In the genomic region with DNA sequence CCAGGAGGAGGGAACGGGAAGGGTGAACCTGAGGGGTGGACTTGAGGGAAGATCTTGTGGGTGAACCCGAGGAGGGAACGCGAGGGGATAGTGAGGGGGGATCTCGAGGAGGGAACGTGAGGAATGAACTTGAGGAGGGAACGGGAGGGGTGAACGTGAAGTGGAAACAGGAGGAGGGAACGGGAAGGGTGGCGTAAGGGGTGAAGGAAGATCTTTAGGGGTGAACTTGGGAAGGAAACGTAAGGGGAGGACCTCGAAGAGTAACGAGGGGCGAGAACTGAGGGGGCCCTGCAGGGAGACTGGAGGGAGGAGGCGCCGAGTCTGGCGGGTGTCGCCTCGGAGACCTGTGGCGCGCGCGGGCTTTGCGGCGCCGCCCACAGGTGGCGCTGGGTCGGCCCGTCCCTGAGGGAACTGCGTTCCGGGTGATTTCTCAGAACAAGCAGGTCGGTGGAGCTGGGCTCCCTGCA, we compare ENCODE assay signal across 9 cellular contexts. TPM values are rescaled to one million over a fixed set of nuclear protein-coding genes. Genes with fewer than 3 reads are reported as not detected.
A peak's percentile ranks its signal among the peaks of the same experiment; 100 is the strongest.
DNase-seq lines count a peak whose midpoint lies in the region; ATAC-seq, FAIRE-seq and TF ChIP-seq lines count a peak whose summit lies in the region.
"Had no signal": no experiment of that assay in that cellular context is flagged by ENCODE, and none has a peak within 500 bp of the region (broad histone marks: within the 10 kb centered on the region; RNA-seq: fewer than 3 reads in every experiment).

No MANE protein-coding gene starts in this region.

- no peak overlapping the region for H3K9ac ChIP-seq in GM12878 (ENCODE audit: control insufficient read depth, insufficient read depth, low read length)

- H4K20me1 ChIP-seq in GM12878 (ENCODE audit: control insufficient read depth, insufficient read depth): no peaks in the 10 kb centered on the region

- H3K4me3 ChIP-seq in GM12878: no peak overlapping the region

- TF ChIP-seq POLR2A in GM12878 (IDR thresholded peaks at IDR 0.05; ENCODE audit: low read depth, low read length) (no peak), erythroblast (IDR thresholded peaks at IDR 0.05; ENCODE audit: low read length) (no peak)

- ATAC-seq in HG03442 (IDR thresholded peaks at IDR 0.05; ENCODE audit: unreplicated experiment) (peak; percentile 49), GM12878 (peak; percentile 48; the same call in 1 of the 3 replicates)

- no peaks in the 10 kb centered on the region for H3K36me3 ChIP-seq in GM12878 (ENCODE audit: control insufficient read depth in 2 of 2, insufficient read depth in 2 of 2, low read length in 1 of 2)

- FAIRE-seq in GM12878 (lab: Jason Lieb, UNC): peak; percentile 44

- peaks cover 5% of the 10 kb centered on the region for H3K27me3 Mint-ChIP-seq in mesothelial cell of epicardium (ENCODE audit: low read depth)

- no peak overlapping the region for H3K4me2 ChIP-seq in GM12878 (ENCODE audit: control insufficient read depth, insufficient read depth)

- peaks cover 0 to 5% of the 10 kb centered on the region in 2 experiments; a peak in 3 of 4 replicates for H3K27me3 ChIP-seq in GM12878 (replicated peaks in 1 of 2; ENCODE audit: control insufficient read depth in 2 of 2, insufficient read depth in 2 of 2, low read length in 1 of 2)

- TF ChIP-seq CTCF in GM12878 (IDR thresholded peaks at IDR 0.05 in 2 of 3, conservative IDR thresholded peaks at IDR 0.05 in 1 of 3; ENCODE audit: control insufficient read depth in 2 of 3, extremely low read depth in 1 of 3, insufficient read depth in 1 of 3, low read depth in 3 of 3, low read length in 3 of 3): peak in 2 of 3 experiments; percentile 34 to 41; a peak in 3 of 6 replicates
- TF ChIP-seq CTCF in mesothelial cell of epicardium (IDR thresholded peaks at IDR 0.05; ENCODE audit: unreplicated experiment): peak; percentile 31

- no peak for TF ChIP-seq RAD21 in GM12878 (IDR thresholded peaks at IDR 0.05; ENCODE audit: insufficient read depth, low read depth, low read length)

- no peaks in the 10 kb centered on the region for H3K36me3 Mint-ChIP-seq in mesothelial cell of epicardium
- H3K36me3 Mint-ChIP-seq: CD4-positive, CD25-positive, alpha-beta regulatory T cell had no signal

- POLR2A ChIA-PET in GM12878 (lab: Charles Lee): no interaction called here

- TF ChIP-seq EP300 in GM12878 (IDR thresholded peaks at IDR 0.05; ENCODE audit: borderline replicate concordance in 1 of 2, control insufficient read depth in 1 of 2, low read depth in 2 of 2, low read length in 2 of 2): no peak

- H3K4me3 Mint-ChIP-seq in mesothelial cell of epicardium: peak overlapping the region; percentile 88

- peaks cover 7% of the 10 kb centered on the region for H3K9me3 Mint-ChIP-seq in mesothelial cell of epicardium

- H3K27ac Mint-ChIP-seq in mesothelial cell of epicardium: peak overlapping the region; percentile 86
- H3K27ac Mint-ChIP-seq: CD4-positive, CD25-positive, alpha-beta regulatory T cell had no signal

- RAD21 ChIA-PET in GM12878 (lab: Charles Lee; ENCODE audit: unreplicated experiment): no interaction called here

- SMC1A ChIA-PET in GM12878 (lab: Charles Lee; ENCODE audit: uncharacterized antibody, unreplicated experiment): no interaction called here

- no peaks in the 10 kb centered on the region for H3K79me2 ChIP-seq in GM12878 (ENCODE audit: control insufficient read depth, insufficient read depth, low read length)

- in situ Hi-C loops in GM12878 (cut with MboI): no loop called here

- no peak overlapping the region for H3K27ac ChIP-seq in GM12878 (ENCODE audit: control insufficient read depth, insufficient read depth)

- no peak overlapping the region; the same call in 1 of the 2 replicates for H2AFZ ChIP-seq in GM12878 (ENCODE audit: control insufficient read depth, low read depth, low read length)

- intact Hi-C loops in GM12878 (cut with micrococcal nuclease; ENCODE audit: unreplicated experiment): no loop called here

- H3K4me1 ChIP-seq in GM12878 (ENCODE audit: control insufficient read depth, insufficient read depth, low read length): no peaks in the 10 kb centered on the region

- no TSS peak for BruUV-seq in GM12878 (replicated peaks; lab: Mats Ljungman, UMichigan)

- H3K4me1 Mint-ChIP-seq in mesothelial cell of epicardium: peaks cover 2% of the 10 kb centered on the region

- CTCF ChIA-PET in GM12878 (lab: Yijun Ruan, JAX): interaction anchor here (2.2 kb wide), 1 partner anchor 59 kb away, joined by 6 read pairs; no protein-coding TSS in a partner anchor

- 3% methylated on average over 30 of the region's 32 CpGs for WGBS in GM12878 (ENCODE audit: insufficient coverage, insufficient replicate concordance, low lambda C conversion rate, missing lambda C conversion rate)

- H3K9me3 ChIP-seq in GM12878 (replicated peaks; ENCODE audit: control insufficient read depth, insufficient read depth, low read length): no peaks in the 10 kb centered on the region

- DNase-seq in NCI-H524 (lab: John Stamatoyannopoulos, UW): peak; percentile 13 to 27
- DNase-seq in NCI-H524 treated with DMSO at 0.1 percent for 48 hours (lab: John Stamatoyannopoulos, UW): no peak
- DNase-seq in GM12878 (ENCODE audit: low read depth, low spot score): no peak
- peak; percentile 42 to 63 for DNase-seq in mesothelial cell of epicardium (ENCODE audit: low spot score in 2 of 2, unreplicated experiment in 2 of 2)
- DNase-seq in GDM1 (lab: John Stamatoyannopoulos, UW): no peak
- no peak for DNase-seq in erythroblast (lab: John Stamatoyannopoulos, UW)
- DNase-seq in globus pallidus (ENCODE audit: low spot score): no peak
- DNase-seq: CD4-positive, CD25-positive, alpha-beta regulatory T cell had no signal

TF ChIP-seq in GM12878, 131 proteins besides CTCF, POLR2A, EP300 and RAD21 (continues in another document):
- TF ChIP-seq MEF2A (IDR thresholded peaks at IDR 0.05; ENCODE audit: insufficient read depth, low read depth, low read length) (no peak), SMARCA5 (IDR thresholded peaks at IDR 0.05) (no peak), SRF (IDR thresholded peaks at IDR 0.05; ENCODE audit: low read depth in 2 of 2, low read length in 2 of 2) (no peak), RFX5 (IDR thresholded peaks at IDR 0.05; ENCODE audit: low read depth, low read length) (no peak), MLLT1 (IDR thresholded peaks at IDR 0.05) (no peak), ATF2 (IDR thresholded peaks at IDR 0.05; ENCODE audit: low read length) (no peak)

RNA-seq across cellular contexts. Expression of gene MYO3A, which starts 0.7 kb away (rescaled TPM):
- not detected in 2 replicates for total RNA-seq in GM12878 (2013; cell fraction: nucleolus; rRNA removed)
- total RNA-seq in GM12878 (2014; rRNA removed): not detected in 2 replicates
- not detected in 2 replicates for total RNA-seq in GM12878 (2014; rRNA removed; fragmentation: Illumina TruSeq; extraction: Trizol)
- not detected in 2 replicates for total RNA-seq in GM12878 (2021)
- not detected for polyA plus RNA-seq in GM12878 (2011; ENCODE audit: low read depth)
- not detected in 2 replicates for polyA plus RNA-seq in GM12878 (2011; rRNA removed)
- not detected in 2 replicates for polyA plus RNA-seq in GM12878 (2011; cell fraction: cytosol; rRNA removed)
- not detected in 2 replicates for polyA plus RNA-seq in GM12878 (2011; cell fraction: nucleus; rRNA removed)
- not detected in 2 replicates for polyA plus RNA-seq in GM12878 (2012)
- polyA plus RNA-seq in GM12878 (2014; fragmentation: Illumina TruSeq; extraction: Trizol): not detected in 2 replicates
- not detected for polyA plus RNA-seq in GM12878 (2014; fragmentation: Nextera tagmentation; extraction: Ambion mirVana)
- polyA plus RNA-seq in GM12878 (2014; rRNA removed): not detected in 2 replicates
- polyA plus RNA-seq in GM12878 (2016; fragmentation: Nextera tagmentation; extraction: Ambion mirVana): not detected
- not detected in 2 replicates for polyA minus RNA-seq in GM12878 (2011; rRNA and poly(A)+ RNA removed)
- polyA minus RNA-seq in GM12878 (2011; cell fraction: cytosol; rRNA and poly(A)+ RNA removed): not detected in 2 replicates
- polyA minus RNA-seq in GM12878 (2011; cell fraction: nucleus; rRNA and poly(A)+ RNA removed): not detected in 2 replicates
- total RNA-seq in mesothelial cell of epicardium: 4.2 to 4.7 TPM (median 4.7 TPM) in 3 replicates
- total RNA-seq: CD4-positive, CD25-positive, alpha-beta regulatory T cell had no signal
- polyA plus RNA-seq: CD4-positive, CD25-positive, alpha-beta regulatory T cell had no signal

Comparison
In these comparisons a context has a peak if more than half of its experiments do, and no peak if none do; other contexts are left out.
1. DNase-seq: peak in NCI-H524 (2 of 2) and mesothelial cell of epicardium (2 of 2); none in NCI-H524 treated with DMSO at 0.1 percent for 48 hours (single experiment), GM12878 (single experiment), GDM1 (single experiment), erythroblast (0 of 2) and globus pallidus (single experiment).